1 cellular context compared by ENCODE assay signal in genomic region chr17:43006639-43007551, GRCh38.
TF ChIP-seq lines count a peak whose summit lies in the region.

IFI35 (plus strand) TSS chr17:43006784; CDS start chr17:43006948, 164 bp downstream.

TF ChIP-seq in HepG2, 621 proteins besides CTCF, POLR2A, EP300 and RAD21 (continued from another document and continues in another):
- TF ChIP-seq SPEN (CRISPR knock-in tag; IDR thresholded peaks at IDR 0.05; ENCODE audit: low read depth) (peak; percentile 48), PRDM10 (CRISPR knock-in tag; IDR thresholded peaks at IDR 0.05; ENCODE audit: low read depth) (0 out of 2 replicates have a peak, but pooled peaks have one; percentile 36), PAF1 (CRISPR knock-in tag; IDR thresholded peaks at IDR 0.05) (0 out of 2 replicates have a peak, but pooled peaks have one; percentile 37), GLMP (CRISPR knock-in tag; IDR thresholded peaks at IDR 0.05; ENCODE audit: borderline replicate concordance) (no peak), POLR2AphosphoS2 (IDR thresholded peaks at IDR 0.05; ENCODE audit: low read depth, low read length) (no peak), ZNF749 (CRISPR knock-in tag; IDR thresholded peaks at IDR 0.05; ENCODE audit: borderline replicate concordance) (no peak), ZBTB33 (CRISPR knock-in tag; IDR thresholded peaks at IDR 0.05) (peak; percentile 39), MTERF4 (CRISPR knock-in tag; IDR thresholded peaks at IDR 0.05) (0 out of 2 replicates have a peak, but pooled peaks have one; percentile 23), ZNF510 (CRISPR knock-in tag; IDR thresholded peaks at IDR 0.05; ENCODE audit: low read depth) (no peak), ZNF780A (CRISPR knock-in tag; IDR thresholded peaks at IDR 0.05) (no peak), ZNF44 (CRISPR knock-in tag; IDR thresholded peaks at IDR 0.05) (no peak), NFRKB (IDR thresholded peaks at IDR 0.05) (no peak), PAX8 (CRISPR knock-in tag; IDR thresholded peaks at IDR 0.05; ENCODE audit: borderline replicate concordance) (peak; percentile 77; the same call in 1 of the 2 replicates), KLF6 (CRISPR knock-in tag; IDR thresholded peaks at IDR 0.05) (peak; percentile 38; the same call in 1 of the 2 replicates), ZNF670 (CRISPR knock-in tag; IDR thresholded peaks at IDR 0.05; ENCODE audit: borderline replicate concordance) (peak; percentile 57; the same call in 1 of the 2 replicates), BATF2 (CRISPR knock-in tag; IDR thresholded peaks at IDR 0.05) (no peak), ZBTB20 (CRISPR knock-in tag; IDR thresholded peaks at IDR 0.05; ENCODE audit: borderline replicate concordance, low read depth) (peak; percentile 74; the same call in 1 of the 2 replicates), ZNF138 (CRISPR knock-in tag; IDR thresholded peaks at IDR 0.05; ENCODE audit: low read depth) (peak; percentile 78), SP140L (CRISPR knock-in tag; IDR thresholded peaks at IDR 0.05; ENCODE audit: borderline replicate concordance) (no peak), CREBL2 (CRISPR knock-in tag; IDR thresholded peaks at IDR 0.05; ENCODE audit: borderline replicate concordance) (no peak), KAT8 (CRISPR knock-in tag; IDR thresholded peaks at IDR 0.05) (peak; percentile 45), USF2 (IDR thresholded peaks at IDR 0.05; ENCODE audit: low read depth, low read length) (no peak), USF2 (CRISPR knock-in tag; IDR thresholded peaks at IDR 0.05; ENCODE audit: borderline replicate concordance) (0 out of 2 replicates have a peak, but pooled peaks have one; percentile 25), ZFP36L1 (CRISPR knock-in tag; IDR thresholded peaks at IDR 0.05) (no peak; the same call in none of the 2 replicates), MYPOP (CRISPR knock-in tag; IDR thresholded peaks at IDR 0.05) (peak; percentile 84), ZNF33B (CRISPR knock-in tag; IDR thresholded peaks at IDR 0.05) (peak; percentile 37; the same call in 1 of the 2 replicates), ZNF773 (CRISPR knock-in tag; IDR thresholded peaks at IDR 0.05; ENCODE audit: borderline replicate concordance) (no peak), ZBTB10 (CRISPR knock-in tag; IDR thresholded peaks at IDR 0.05; ENCODE audit: borderline replicate concordance) (no peak), HNRNPUL1 (IDR thresholded peaks at IDR 0.05; ENCODE audit: low read depth, low read length) (no peak), SOX5 (CRISPR knock-in tag; IDR thresholded peaks at IDR 0.05; ENCODE audit: borderline replicate concordance) (peak; percentile 20; the same call in 1 of the 2 replicates), ISL2 (CRISPR knock-in tag; IDR thresholded peaks at IDR 0.05) (peak; percentile 79), ZNF800 (CRISPR knock-in tag; IDR thresholded peaks at IDR 0.05) (no peak), ZBTB4 (CRISPR knock-in tag; IDR thresholded peaks at IDR 0.05; ENCODE audit: borderline replicate concordance) (0 out of 2 replicates have a peak, but pooled peaks have one; percentile 17), ZFP90 (CRISPR knock-in tag; IDR thresholded peaks at IDR 0.05; ENCODE audit: borderline replicate concordance) (no peak), ZNF251 (CRISPR knock-in tag; IDR thresholded peaks at IDR 0.05) (0 out of 2 replicates have a peak, but pooled peaks have one; percentile 41), ZNF556 (CRISPR knock-in tag; IDR thresholded peaks at IDR 0.05; ENCODE audit: borderline replicate concordance) (0 out of 2 replicates have a peak, but pooled peaks have one; percentile 57), KMT2A (CRISPR knock-in tag; IDR thresholded peaks at IDR 0.05) (peak; percentile 92), ZFP62 (CRISPR knock-in tag; IDR thresholded peaks at IDR 0.05) (0 out of 2 replicates have a peak, but pooled peaks have one; percentile 62), ZFX (CRISPR knock-in tag; IDR thresholded peaks at IDR 0.05; ENCODE audit: low read depth) (peak; percentile 64)
